In the genomic region with DNA sequence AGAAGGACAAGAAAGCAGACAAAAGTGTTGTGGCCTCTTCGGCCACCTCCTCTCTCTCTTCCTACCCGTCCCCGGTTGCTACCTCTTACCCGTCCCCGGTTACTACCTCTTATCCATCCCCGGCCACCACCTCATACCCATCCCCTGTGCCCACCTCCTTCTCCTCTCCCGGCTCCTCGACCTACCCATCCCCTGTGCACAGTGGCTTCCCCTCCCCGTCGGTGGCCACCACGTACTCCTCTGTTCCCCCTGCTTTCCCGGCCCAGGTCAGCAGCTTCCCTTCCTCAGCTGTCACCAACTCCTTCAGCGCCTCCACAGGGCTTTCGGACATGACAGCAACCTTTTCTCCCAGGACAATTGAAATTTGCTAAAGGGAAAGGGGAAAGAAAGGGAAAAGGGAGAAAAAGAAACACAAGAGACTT, we compare ENCODE assay signal across 1 cellular context.
TF ChIP-seq lines count a peak whose summit lies in the region.

No MANE protein-coding gene starts in this region.

TF ChIP-seq in A549, 52 proteins besides CTCF, POLR2A, EP300 and RAD21 (continued from another document):
- peak; percentile 29; the same call in 1 of the 2 replicates for TF ChIP-seq REST (IDR thresholded peaks at IDR 0.05)
